Comparison of ENCODE assay signal across 1 cellular context in genomic region chr2:149561309-149561926, GRCh38.
TF ChIP-seq lines count a peak whose summit lies in the region.

No MANE protein-coding gene starts in this region.

TF ChIP-seq in K562, 482 proteins besides CTCF, POLR2A, EP300 and RAD21 (continued from another document and continues in another):
- TF ChIP-seq, protein P1, sequence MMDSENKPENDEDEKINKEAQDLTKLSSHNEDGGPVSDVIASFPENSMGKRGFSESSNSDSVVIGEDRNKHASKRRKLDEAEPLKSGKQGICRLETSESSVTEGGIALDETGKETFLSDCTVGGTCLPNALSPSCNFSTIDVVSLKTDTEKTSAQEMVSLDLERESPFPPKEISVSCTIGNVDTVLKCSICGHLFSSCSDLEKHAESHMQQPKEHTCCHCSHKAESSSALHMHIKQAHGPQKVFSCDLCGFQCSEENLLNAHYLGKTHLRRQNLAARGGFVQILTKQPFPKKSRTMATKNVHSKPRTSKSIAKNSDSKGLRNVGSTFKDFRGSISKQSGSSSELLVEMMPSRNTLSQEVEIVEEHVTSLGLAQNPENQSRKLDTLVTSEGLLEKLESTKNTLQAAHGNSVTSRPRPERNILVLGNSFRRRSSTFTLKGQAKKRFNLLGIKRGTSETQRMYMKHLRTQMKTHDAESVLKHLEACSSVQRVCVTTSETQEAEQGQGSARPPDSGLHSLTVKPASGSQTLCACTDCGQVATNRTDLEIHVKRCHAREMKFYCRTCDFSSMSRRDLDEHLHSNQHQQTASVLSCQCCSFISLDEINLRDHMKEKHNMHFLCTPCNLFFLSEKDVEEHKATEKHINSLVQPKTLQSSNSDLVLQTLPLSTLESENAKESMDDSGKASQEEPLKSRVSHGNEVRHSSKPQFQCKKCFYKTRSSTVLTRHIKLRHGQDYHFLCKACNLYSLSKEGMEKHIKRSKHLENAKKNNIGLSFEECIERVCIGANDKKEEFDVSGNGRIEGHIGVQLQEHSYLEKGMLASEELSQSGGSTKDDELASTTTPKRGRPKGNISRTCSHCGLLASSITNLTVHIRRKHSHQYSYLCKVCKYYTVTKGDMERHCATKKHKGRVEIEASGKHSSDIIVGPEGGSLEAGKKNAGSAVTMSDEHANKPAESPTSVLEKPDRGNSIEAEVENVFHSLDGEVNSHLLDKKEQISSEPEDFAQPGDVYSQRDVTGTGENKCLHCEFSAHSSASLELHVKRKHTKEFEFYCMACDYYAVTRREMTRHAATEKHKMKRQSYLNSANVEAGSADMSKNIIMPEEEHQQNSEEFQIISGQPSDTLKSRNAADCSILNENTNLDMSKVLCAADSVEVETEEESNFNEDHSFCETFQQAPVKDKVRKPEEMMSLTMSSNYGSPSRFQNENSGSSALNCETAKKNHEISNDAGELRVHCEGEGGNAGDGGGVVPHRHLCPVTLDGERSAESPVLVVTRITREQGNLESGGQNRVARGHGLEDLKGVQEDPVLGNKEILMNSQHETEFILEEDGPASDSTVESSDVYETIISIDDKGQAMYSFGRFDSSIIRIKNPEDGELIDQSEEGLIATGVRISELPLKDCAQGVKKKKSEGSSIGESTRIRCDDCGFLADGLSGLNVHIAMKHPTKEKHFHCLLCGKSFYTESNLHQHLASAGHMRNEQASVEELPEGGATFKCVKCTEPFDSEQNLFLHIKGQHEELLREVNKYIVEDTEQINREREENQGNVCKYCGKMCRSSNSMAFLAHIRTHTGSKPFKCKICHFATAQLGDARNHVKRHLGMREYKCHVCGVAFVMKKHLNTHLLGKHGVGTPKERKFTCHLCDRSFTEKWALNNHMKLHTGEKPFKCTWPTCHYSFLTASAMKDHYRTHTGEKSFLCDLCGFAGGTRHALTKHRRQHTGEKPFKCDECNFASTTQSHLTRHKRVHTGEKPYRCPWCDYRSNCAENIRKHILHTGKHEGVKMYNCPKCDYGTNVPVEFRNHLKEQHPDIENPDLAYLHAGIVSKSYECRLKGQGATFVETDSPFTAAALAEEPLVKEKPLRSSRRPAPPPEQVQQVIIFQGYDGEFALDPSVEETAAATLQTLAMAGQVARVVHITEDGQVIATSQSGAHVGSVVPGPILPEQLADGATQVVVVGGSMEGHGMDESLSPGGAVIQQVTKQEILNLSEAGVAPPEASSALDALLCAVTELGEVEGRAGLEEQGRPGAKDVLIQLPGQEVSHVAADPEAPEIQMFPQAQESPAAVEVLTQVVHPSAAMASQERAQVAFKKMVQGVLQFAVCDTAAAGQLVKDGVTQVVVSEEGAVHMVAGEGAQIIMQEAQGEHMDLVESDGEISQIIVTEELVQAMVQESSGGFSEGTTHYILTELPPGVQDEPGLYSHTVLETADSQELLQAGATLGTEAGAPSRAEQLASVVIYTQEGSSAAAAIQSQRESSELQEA (IDR thresholded peaks at IDR 0.05; ENCODE audit: low read depth) = no peak
- TF ChIP-seq ZNF766 (CRISPR knock-in tag; conservative IDR thresholded peaks at IDR 0.05) = no peak
- TF ChIP-seq, protein P2, sequence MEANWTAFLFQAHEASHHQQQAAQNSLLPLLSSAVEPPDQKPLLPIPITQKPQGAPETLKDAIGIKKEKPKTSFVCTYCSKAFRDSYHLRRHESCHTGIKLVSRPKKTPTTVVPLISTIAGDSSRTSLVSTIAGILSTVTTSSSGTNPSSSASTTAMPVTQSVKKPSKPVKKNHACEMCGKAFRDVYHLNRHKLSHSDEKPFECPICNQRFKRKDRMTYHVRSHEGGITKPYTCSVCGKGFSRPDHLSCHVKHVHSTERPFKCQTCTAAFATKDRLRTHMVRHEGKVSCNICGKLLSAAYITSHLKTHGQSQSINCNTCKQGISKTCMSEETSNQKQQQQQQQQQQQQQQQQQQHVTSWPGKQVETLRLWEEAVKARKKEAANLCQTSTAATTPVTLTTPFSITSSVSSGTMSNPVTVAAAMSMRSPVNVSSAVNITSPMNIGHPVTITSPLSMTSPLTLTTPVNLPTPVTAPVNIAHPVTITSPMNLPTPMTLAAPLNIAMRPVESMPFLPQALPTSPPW (CRISPR knock-in tag; IDR thresholded peaks at IDR 0.05) = 0 out of 2 replicates have a peak, but pooled peaks have one; percentile 12
- TF ChIP-seq ZNF592 (IDR thresholded peaks at IDR 0.05) = 0 out of 2 replicates have a peak, but pooled peaks have one; percentile 26
- no peak for TF ChIP-seq RBM25 (IDR thresholded peaks at IDR 0.05; ENCODE audit: low read depth, low read length, severe bottlenecking)
- no peak for TF ChIP-seq PTBP1 (IDR thresholded peaks at IDR 0.05; ENCODE audit: low read depth, low read length)
- no peak for TF ChIP-seq ZNF436 (CRISPR knock-in tag; IDR thresholded peaks at IDR 0.05)
- TF ChIP-seq, protein P3, sequence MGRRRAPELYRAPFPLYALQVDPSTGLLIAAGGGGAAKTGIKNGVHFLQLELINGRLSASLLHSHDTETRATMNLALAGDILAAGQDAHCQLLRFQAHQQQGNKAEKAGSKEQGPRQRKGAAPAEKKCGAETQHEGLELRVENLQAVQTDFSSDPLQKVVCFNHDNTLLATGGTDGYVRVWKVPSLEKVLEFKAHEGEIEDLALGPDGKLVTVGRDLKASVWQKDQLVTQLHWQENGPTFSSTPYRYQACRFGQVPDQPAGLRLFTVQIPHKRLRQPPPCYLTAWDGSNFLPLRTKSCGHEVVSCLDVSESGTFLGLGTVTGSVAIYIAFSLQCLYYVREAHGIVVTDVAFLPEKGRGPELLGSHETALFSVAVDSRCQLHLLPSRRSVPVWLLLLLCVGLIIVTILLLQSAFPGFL (CRISPR knock-in tag; IDR thresholded peaks at IDR 0.05) = no peak
- no peak for TF ChIP-seq FOXA1 (IDR thresholded peaks at IDR 0.05; ENCODE audit: borderline replicate concordance)
- TF ChIP-seq GABPB1 (CRISPR knock-in tag; IDR thresholded peaks at IDR 0.05) = no peak
- TF ChIP-seq SAFB2 (IDR thresholded peaks at IDR 0.05; ENCODE audit: borderline replicate concordance, low read depth, low read length, severe bottlenecking) = no peak
- TF ChIP-seq TCF7L2 (IDR thresholded peaks at IDR 0.05; ENCODE audit: low read depth, low read length) = no peak
- TF ChIP-seq ZNF384 (IDR thresholded peaks at IDR 0.05; ENCODE audit: low read depth, low read length) = peak; percentile 75
- no peak for TF ChIP-seq ZNF324 (CRISPR knock-in tag; IDR thresholded peaks at IDR 0.05)
- TF ChIP-seq GTF3C2 (IDR thresholded peaks at IDR 0.05; ENCODE audit: borderline replicate concordance, extremely low read depth, insufficient read length) = no peak
- TF ChIP-seq UBTF (IDR thresholded peaks at IDR 0.05; ENCODE audit: borderline replicate concordance in 1 of 2, low read depth in 2 of 2, low read length in 2 of 2) = no peak
- TF ChIP-seq CHCHD3 (CRISPR knock-in tag; IDR thresholded peaks at IDR 0.05) = no peak
- no peak for TF ChIP-seq BMI1 (IDR thresholded peaks at IDR 0.05; ENCODE audit: low read length)
- no peak for TF ChIP-seq ZNF143 (CRISPR knock-in tag; IDR thresholded peaks at IDR 0.05)
- no peak for TF ChIP-seq CBX1 (IDR thresholded peaks at IDR 0.05; ENCODE audit: low read depth)
- TF ChIP-seq, protein P4, sequence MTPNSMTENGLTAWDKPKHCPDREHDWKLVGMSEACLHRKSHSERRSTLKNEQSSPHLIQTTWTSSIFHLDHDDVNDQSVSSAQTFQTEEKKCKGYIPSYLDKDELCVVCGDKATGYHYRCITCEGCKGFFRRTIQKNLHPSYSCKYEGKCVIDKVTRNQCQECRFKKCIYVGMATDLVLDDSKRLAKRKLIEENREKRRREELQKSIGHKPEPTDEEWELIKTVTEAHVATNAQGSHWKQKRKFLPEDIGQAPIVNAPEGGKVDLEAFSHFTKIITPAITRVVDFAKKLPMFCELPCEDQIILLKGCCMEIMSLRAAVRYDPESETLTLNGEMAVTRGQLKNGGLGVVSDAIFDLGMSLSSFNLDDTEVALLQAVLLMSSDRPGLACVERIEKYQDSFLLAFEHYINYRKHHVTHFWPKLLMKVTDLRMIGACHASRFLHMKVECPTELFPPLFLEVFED (CRISPR knock-in tag; conservative IDR thresholded peaks at IDR 0.05) = no peak
- TF ChIP-seq CBFB (CRISPR knock-in tag; IDR thresholded peaks at IDR 0.05) = no peak
- TF ChIP-seq RBM15 (IDR thresholded peaks at IDR 0.05; ENCODE audit: insufficient read depth, low read length) = no peak
- TF ChIP-seq POLR2H (tag; IDR thresholded peaks at IDR 0.05; ENCODE audit: low read depth) = peak; percentile 17; the same call in 1 of the 2 replicates
- TF ChIP-seq PRDM10 (IDR thresholded peaks at IDR 0.05; ENCODE audit: partially characterized antibody) = no peak
- TF ChIP-seq ZNF76 (CRISPR knock-in tag; IDR thresholded peaks at IDR 0.05; ENCODE audit: borderline replicate concordance) = no peak
- TF ChIP-seq OTX1 (CRISPR knock-in tag; IDR thresholded peaks at IDR 0.05) = no peak
